ENCODE assay signal across 9 cellular contexts in the genomic region with DNA sequence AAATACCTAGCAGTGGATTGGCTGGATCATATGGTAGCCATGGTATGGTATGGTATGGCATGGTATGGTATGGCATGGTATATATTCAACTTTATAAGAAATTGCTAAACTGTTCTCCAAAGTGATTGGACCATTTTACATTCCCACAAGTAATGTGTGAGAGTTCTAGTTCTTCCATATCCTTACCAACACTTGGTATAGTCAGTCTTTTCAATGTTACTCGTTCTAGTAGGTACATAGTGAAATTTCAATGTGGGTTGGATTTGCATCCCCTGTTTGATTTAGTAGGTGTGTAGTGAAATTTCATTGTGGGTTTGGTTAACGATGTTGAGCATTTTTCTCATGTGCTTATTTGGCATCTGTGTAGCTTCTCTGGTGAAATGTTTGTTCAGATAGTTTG.
"Had no signal": no experiment of that assay in that cellular context is flagged by ENCODE, and none has a peak within 500 bp of the region (broad histone marks: within the 10 kb centered on the region; RNA-seq: fewer than 3 reads in every experiment).

No MANE protein-coding gene starts in this region.

- H3K4me1 ChIP-seq: HAP-1 had no signal

- H3K9me3 ChIP-seq: HAP-1 had no signal

- H3K36me3 ChIP-seq: HAP-1 had no signal

- DNase-seq: GM23248, GOT3, H7, IMR-90, KBM-7 had no signal

- H3K9ac ChIP-seq: GM23248, KMS-11 had no signal

- H3K4me3 ChIP-seq: GM23248, HAP-1 had no signal

- H3K4me2 ChIP-seq: KMS-11 had no signal

- H2AFZ ChIP-seq: GM23248 had no signal

- FAIRE-seq: HTR-8/SVneo had no signal

- H3K27ac ChIP-seq: GM23248, KMS-11 had no signal

- ATAC-seq: HCT116 had no signal
